ENCODE assay signal across 1 cellular context in the genomic region with DNA sequence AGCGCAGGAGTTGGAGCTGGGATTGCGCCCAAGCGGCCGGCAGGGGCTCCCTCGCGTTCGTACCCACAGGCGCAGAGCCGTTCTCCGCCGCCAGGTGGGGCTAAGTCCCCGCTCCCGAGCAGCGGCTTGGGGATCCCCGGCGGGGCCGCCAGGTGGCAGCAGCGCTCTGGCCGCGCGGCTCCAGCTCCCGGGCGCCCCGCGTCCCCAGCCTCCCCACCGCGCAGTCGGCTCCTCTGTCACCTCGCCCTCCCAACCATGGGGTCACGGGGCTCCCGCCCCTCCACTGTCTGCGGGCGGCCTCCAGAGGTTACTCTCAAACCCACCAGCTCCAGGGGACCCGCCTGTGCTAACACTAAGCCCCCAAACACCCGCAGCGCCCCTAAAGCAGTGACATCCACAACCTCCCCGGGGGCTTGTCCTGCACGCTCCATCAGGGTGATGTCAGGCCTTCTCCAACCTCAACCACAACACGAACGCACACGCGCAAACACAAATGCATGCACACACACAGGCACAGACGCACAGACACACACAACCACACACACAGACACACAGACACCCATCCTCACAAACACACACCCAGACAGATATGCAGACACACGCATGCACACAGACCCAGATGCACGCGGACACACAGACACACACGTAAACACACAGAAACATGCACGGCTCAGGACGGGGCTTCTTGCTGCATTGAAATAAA.
TF ChIP-seq lines count a peak whose summit lies in the region.

No MANE protein-coding gene starts in this region.

TF ChIP-seq in K562, 482 proteins besides CTCF, POLR2A, EP300 and RAD21 (continued from another document and continues in another):
- TF ChIP-seq SIRT6 (IDR thresholded peaks at IDR 0.05; ENCODE audit: low read depth, low read length) (no peak), NCOA1 (IDR thresholded peaks at IDR 0.05; ENCODE audit: low read depth) (no peak), XRCC3 (IDR thresholded peaks at IDR 0.05) (no peak), CBFB (CRISPR knock-in tag; IDR thresholded peaks at IDR 0.05) (no peak), TSC22D4 (tag; IDR thresholded peaks at IDR 0.05) (no peak), DDX20 (tag; IDR thresholded peaks at IDR 0.05; ENCODE audit: low read depth) (no peak), E2F3 (CRISPR knock-in tag; IDR thresholded peaks at IDR 0.05) (no peak), NR4A1 (CRISPR knock-in tag; IDR thresholded peaks at IDR 0.05) (no peak), NR4A1 (tag; IDR thresholded peaks at IDR 0.05) (no peak), ZC3H8 (IDR thresholded peaks at IDR 0.05) (no peak), ZNF124 (CRISPR knock-in tag; IDR thresholded peaks at IDR 0.05) (no peak), CBFA2T2 (conservative IDR thresholded peaks at IDR 0.05) (no peak), MECOM (CRISPR knock-in tag; IDR thresholded peaks at IDR 0.05) (no peak), ADNP (tag; IDR thresholded peaks at IDR 0.05) (no peak), ERF (CRISPR knock-in tag; IDR thresholded peaks at IDR 0.05) (no peak), LARP7 (IDR thresholded peaks at IDR 0.05) (no peak), TGIF2 (CRISPR knock-in tag; IDR thresholded peaks at IDR 0.05) (no peak), SRSF3 (IDR thresholded peaks at IDR 0.05; ENCODE audit: insufficient read depth, low read length) (no peak), LCOR (CRISPR knock-in tag; IDR thresholded peaks at IDR 0.05) (no peak), MAZ (CRISPR knock-in tag; conservative IDR thresholded peaks at IDR 0.05 in 1 of 2, IDR thresholded peaks at IDR 0.05 in 1 of 2) (peak; percentile 70 to 89), CHCHD3 (CRISPR knock-in tag; IDR thresholded peaks at IDR 0.05) (no peak), PHTF2 (CRISPR knock-in tag; IDR thresholded peaks at IDR 0.05) (no peak), ELF4 (CRISPR knock-in tag; IDR thresholded peaks at IDR 0.05) (no peak), ZNF282 (CRISPR knock-in tag; IDR thresholded peaks at IDR 0.05) (no peak), SMAD2 (IDR thresholded peaks at IDR 0.05; ENCODE audit: low read depth, low read length) (no peak), XRCC4 (IDR thresholded peaks at IDR 0.05; ENCODE audit: extremely low read depth, insufficient read depth, insufficient read length) (no peak), NFATC3 (IDR thresholded peaks at IDR 0.05) (no peak), HOXB6 (CRISPR knock-in tag; IDR thresholded peaks at IDR 0.05; ENCODE audit: borderline replicate concordance) (no peak), GTF2F1 (IDR thresholded peaks at IDR 0.05; ENCODE audit: low read depth, low read length) (no peak), PCBP1 (IDR thresholded peaks at IDR 0.05; ENCODE audit: low read depth, low read length, poor library complexity, severe bottlenecking) (no peak), ZSCAN29 (IDR thresholded peaks at IDR 0.05) (no peak), PTTG1 (tag; IDR thresholded peaks at IDR 0.05; ENCODE audit: low read depth) (no peak), ZNF3 (CRISPR knock-in tag; IDR thresholded peaks at IDR 0.05) (no peak), NCOA4 (IDR thresholded peaks at IDR 0.05; ENCODE audit: partially characterized antibody) (no peak)
- TF ChIP-seq, protein P1, sequence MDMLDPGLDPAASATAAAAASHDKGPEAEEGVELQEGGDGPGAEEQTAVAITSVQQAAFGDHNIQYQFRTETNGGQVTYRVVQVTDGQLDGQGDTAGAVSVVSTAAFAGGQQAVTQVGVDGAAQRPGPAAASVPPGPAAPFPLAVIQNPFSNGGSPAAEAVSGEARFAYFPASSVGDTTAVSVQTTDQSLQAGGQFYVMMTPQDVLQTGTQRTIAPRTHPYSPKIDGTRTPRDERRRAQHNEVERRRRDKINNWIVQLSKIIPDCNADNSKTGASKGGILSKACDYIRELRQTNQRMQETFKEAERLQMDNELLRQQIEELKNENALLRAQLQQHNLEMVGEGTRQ (CRISPR knock-in tag; IDR thresholded peaks at IDR 0.05) = no peak
- TF ChIP-seq, protein P2, sequence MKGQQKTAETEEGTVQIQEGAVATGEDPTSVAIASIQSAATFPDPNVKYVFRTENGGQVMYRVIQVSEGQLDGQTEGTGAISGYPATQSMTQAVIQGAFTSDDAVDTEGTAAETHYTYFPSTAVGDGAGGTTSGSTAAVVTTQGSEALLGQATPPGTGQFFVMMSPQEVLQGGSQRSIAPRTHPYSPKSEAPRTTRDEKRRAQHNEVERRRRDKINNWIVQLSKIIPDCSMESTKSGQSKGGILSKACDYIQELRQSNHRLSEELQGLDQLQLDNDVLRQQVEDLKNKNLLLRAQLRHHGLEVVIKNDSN (CRISPR knock-in tag; IDR thresholded peaks at IDR 0.05) = no peak
- TF ChIP-seq, protein P3, sequence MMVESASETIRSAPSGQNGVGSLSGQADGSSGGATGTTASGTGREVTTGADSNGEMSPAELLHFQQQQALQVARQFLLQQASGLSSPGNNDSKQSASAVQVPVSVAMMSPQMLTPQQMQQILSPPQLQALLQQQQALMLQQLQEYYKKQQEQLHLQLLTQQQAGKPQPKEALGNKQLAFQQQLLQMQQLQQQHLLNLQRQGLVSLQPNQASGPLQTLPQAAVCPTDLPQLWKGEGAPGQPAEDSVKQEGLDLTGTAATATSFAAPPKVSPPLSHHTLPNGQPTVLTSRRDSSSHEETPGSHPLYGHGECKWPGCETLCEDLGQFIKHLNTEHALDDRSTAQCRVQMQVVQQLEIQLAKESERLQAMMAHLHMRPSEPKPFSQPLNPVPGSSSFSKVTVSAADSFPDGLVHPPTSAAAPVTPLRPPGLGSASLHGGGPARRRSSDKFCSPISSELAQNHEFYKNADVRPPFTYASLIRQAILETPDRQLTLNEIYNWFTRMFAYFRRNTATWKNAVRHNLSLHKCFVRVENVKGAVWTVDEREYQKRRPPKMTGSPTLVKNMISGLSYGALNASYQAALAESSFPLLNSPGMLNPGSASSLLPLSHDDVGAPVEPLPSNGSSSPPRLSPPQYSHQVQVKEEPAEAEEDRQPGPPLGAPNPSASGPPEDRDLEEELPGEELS (CRISPR knock-in tag; IDR thresholded peaks at IDR 0.05; ENCODE audit: borderline replicate concordance) = no peak
- TF ChIP-seq, protein P4, sequence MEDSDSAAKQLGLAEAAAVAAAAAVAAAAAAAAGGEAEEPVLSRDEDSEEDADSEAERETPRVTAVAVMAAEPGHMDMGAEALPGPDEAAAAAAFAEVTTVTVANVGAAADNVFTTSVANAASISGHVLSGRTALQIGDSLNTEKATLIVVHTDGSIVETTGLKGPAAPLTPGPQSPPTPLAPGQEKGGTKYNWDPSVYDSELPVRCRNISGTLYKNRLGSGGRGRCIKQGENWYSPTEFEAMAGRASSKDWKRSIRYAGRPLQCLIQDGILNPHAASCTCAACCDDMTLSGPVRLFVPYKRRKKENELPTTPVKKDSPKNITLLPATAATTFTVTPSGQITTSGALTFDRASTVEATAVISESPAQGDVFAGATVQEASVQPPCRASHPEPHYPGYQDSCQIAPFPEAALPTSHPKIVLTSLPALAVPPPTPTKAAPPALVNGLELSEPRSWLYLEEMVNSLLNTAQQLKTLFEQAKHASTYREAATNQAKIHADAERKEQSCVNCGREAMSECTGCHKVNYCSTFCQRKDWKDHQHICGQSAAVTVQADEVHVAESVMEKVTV (CRISPR knock-in tag; IDR thresholded peaks at IDR 0.05) = peak; percentile 98
- TF ChIP-seq, protein P5, sequence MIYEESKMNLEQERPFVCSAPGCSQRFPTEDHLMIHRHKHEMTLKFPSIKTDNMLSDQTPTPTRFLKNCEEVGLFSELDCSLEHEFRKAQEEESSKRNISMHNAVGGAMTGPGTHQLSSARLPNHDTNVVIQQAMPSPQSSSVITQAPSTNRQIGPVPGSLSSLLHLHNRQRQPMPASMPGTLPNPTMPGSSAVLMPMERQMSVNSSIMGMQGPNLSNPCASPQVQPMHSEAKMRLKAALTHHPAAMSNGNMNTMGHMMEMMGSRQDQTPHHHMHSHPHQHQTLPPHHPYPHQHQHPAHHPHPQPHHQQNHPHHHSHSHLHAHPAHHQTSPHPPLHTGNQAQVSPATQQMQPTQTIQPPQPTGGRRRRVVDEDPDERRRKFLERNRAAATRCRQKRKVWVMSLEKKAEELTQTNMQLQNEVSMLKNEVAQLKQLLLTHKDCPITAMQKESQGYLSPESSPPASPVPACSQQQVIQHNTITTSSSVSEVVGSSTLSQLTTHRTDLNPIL (CRISPR knock-in tag; IDR thresholded peaks at IDR 0.05) = no peak
- TF ChIP-seq, protein P6, sequence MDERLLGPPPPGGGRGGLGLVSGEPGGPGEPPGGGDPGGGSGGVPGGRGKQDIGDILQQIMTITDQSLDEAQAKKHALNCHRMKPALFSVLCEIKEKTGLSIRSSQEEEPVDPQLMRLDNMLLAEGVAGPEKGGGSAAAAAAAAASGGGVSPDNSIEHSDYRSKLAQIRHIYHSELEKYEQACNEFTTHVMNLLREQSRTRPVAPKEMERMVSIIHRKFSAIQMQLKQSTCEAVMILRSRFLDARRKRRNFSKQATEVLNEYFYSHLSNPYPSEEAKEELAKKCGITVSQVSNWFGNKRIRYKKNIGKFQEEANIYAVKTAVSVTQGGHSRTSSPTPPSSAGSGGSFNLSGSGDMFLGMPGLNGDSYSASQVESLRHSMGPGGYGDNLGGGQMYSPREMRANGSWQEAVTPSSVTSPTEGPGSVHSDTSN (CRISPR knock-in tag; IDR thresholded peaks at IDR 0.05; ENCODE audit: low read depth) = no peak
- TF ChIP-seq, protein P6 (tag; conservative IDR thresholded peaks at IDR 0.05; ENCODE audit: low read depth) = no peak
- TF ChIP-seq, protein P7, sequence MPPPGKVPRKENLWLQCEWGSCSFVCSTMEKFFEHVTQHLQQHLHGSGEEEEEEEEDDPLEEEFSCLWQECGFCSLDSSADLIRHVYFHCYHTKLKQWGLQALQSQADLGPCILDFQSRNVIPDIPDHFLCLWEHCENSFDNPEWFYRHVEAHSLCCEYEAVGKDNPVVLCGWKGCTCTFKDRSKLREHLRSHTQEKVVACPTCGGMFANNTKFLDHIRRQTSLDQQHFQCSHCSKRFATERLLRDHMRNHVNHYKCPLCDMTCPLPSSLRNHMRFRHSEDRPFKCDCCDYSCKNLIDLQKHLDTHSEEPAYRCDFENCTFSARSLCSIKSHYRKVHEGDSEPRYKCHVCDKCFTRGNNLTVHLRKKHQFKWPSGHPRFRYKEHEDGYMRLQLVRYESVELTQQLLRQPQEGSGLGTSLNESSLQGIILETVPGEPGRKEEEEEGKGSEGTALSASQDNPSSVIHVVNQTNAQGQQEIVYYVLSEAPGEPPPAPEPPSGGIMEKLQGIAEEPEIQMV (tag; conservative IDR thresholded peaks at IDR 0.05; ENCODE audit: low read depth) = no peak
- TF ChIP-seq, protein P8, sequence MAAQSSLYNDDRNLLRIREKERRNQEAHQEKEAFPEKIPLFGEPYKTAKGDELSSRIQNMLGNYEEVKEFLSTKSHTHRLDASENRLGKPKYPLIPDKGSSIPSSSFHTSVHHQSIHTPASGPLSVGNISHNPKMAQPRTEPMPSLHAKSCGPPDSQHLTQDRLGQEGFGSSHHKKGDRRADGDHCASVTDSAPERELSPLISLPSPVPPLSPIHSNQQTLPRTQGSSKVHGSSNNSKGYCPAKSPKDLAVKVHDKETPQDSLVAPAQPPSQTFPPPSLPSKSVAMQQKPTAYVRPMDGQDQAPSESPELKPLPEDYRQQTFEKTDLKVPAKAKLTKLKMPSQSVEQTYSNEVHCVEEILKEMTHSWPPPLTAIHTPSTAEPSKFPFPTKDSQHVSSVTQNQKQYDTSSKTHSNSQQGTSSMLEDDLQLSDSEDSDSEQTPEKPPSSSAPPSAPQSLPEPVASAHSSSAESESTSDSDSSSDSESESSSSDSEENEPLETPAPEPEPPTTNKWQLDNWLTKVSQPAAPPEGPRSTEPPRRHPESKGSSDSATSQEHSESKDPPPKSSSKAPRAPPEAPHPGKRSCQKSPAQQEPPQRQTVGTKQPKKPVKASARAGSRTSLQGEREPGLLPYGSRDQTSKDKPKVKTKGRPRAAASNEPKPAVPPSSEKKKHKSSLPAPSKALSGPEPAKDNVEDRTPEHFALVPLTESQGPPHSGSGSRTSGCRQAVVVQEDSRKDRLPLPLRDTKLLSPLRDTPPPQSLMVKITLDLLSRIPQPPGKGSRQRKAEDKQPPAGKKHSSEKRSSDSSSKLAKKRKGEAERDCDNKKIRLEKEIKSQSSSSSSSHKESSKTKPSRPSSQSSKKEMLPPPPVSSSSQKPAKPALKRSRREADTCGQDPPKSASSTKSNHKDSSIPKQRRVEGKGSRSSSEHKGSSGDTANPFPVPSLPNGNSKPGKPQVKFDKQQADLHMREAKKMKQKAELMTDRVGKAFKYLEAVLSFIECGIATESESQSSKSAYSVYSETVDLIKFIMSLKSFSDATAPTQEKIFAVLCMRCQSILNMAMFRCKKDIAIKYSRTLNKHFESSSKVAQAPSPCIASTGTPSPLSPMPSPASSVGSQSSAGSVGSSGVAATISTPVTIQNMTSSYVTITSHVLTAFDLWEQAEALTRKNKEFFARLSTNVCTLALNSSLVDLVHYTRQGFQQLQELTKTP (IDR thresholded peaks at IDR 0.05; ENCODE audit: low read depth in 1 of 2, partially characterized antibody in 2 of 2) = no peak
- TF ChIP-seq, protein P9, sequence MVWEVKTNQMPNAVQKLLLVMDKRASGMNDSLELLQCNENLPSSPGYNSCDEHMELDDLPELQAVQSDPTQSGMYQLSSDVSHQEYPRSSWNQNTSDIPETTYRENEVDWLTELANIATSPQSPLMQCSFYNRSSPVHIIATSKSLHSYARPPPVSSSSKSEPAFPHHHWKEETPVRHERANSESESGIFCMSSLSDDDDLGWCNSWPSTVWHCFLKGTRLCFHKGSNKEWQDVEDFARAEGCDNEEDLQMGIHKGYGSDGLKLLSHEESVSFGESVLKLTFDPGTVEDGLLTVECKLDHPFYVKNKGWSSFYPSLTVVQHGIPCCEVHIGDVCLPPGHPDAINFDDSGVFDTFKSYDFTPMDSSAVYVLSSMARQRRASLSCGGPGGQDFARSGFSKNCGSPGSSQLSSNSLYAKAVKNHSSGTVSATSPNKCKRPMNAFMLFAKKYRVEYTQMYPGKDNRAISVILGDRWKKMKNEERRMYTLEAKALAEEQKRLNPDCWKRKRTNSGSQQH (CRISPR knock-in tag; IDR thresholded peaks at IDR 0.05) = no peak
- TF ChIP-seq, protein P10, sequence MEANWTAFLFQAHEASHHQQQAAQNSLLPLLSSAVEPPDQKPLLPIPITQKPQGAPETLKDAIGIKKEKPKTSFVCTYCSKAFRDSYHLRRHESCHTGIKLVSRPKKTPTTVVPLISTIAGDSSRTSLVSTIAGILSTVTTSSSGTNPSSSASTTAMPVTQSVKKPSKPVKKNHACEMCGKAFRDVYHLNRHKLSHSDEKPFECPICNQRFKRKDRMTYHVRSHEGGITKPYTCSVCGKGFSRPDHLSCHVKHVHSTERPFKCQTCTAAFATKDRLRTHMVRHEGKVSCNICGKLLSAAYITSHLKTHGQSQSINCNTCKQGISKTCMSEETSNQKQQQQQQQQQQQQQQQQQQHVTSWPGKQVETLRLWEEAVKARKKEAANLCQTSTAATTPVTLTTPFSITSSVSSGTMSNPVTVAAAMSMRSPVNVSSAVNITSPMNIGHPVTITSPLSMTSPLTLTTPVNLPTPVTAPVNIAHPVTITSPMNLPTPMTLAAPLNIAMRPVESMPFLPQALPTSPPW (CRISPR knock-in tag; IDR thresholded peaks at IDR 0.05) = peak; percentile 29; the same call in 1 of the 2 replicates
